Comparison of ENCODE assay signal across 1 cellular context in the genomic region with DNA sequence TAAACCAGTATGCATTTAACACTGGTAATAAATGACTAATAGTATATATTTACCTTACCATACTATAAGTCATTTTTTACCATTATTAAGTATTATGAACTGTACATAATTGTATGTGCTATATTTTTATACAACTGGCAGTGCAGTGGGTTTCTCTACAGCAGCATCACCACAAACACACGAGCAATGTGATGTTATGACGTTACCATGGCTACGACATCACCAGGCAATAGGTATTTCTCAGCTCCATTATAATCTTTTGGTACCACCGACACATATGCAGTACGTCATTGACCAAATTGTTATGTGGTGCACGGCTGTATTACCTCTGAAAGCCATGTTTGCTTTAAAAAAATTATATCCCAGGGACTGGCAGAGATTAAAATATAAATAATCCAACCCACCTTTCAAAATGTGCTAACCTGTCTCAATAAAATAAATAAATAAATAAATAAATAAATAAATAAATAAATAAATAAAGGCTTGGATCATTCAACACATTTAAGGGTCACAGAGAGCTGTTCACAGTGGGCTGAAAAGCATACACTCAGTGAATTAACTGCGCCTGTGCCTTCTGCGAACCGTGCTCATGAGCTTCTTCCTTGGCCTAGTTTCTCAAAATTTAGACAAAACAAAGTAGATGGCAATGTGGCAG.
TF ChIP-seq lines count a peak whose summit lies in the region.

No MANE protein-coding gene starts in this region.

TF ChIP-seq in HEK293, 187 proteins besides CTCF, POLR2A, EP300 and RAD21 (continued from another document and continues in another):
- TF ChIP-seq ZNF654 (tag by site-specific recombination; IDR thresholded peaks at IDR 0.05; ENCODE audit: low read depth) (no peak; the same call in none of the 2 replicates), ZNF426 (tag by site-specific recombination; IDR thresholded peaks at IDR 0.05) (peak; percentile 94), ZNF266 (tag by site-specific recombination; IDR thresholded peaks at IDR 0.05; ENCODE audit: low read depth) (peak; percentile 73; the same call in 1 of the 2 replicates), ZNF394 (tag by site-specific recombination; IDR thresholded peaks at IDR 0.05; ENCODE audit: borderline replicate concordance) (peak; percentile 93), ZNF501 (tag by site-specific recombination; IDR thresholded peaks at IDR 0.05) (peak; percentile 70), ZNF664 (tag by site-specific recombination; IDR thresholded peaks at IDR 0.05) (peak; percentile 75), ZNF223 (tag by site-specific recombination; IDR thresholded peaks at IDR 0.05) (0 out of 2 replicates have a peak, but pooled peaks have one; percentile 42), ZBTB21 (tag by site-specific recombination; IDR thresholded peaks at IDR 0.05) (0 out of 2 replicates have a peak, but pooled peaks have one; percentile 39), ZNF146 (tag by site-specific recombination; IDR thresholded peaks at IDR 0.05) (no peak), ZNF629 (tag by site-specific recombination; IDR thresholded peaks at IDR 0.05) (peak; percentile 60), MZF1 (tag by site-specific recombination; IDR thresholded peaks at IDR 0.05; ENCODE audit: borderline replicate concordance) (no peak), ZNF324 (tag by site-specific recombination; IDR thresholded peaks at IDR 0.05) (no peak), ZFP37 (tag by site-specific recombination; IDR thresholded peaks at IDR 0.05) (0 out of 2 replicates have a peak, but pooled peaks have one; percentile 57), ZNF529 (tag by site-specific recombination; IDR thresholded peaks at IDR 0.05; ENCODE audit: insufficient replicate concordance) (peak; percentile 77), ZNF791 (tag by site-specific recombination; IDR thresholded peaks at IDR 0.05) (0 out of 2 replicates have a peak, but pooled peaks have one; percentile 36), ZNF747 (tag by site-specific recombination; IDR thresholded peaks at IDR 0.05) (no peak), FEZF1 (tag by site-specific recombination; IDR thresholded peaks at IDR 0.05) (no peak), ZNF560 (tag by site-specific recombination; IDR thresholded peaks at IDR 0.05; ENCODE audit: borderline replicate concordance) (peak; percentile 90), ZNF510 (tag by site-specific recombination; IDR thresholded peaks at IDR 0.05; ENCODE audit: insufficient replicate concordance) (peak; percentile 81), ZBTB17 (tag by site-specific recombination; IDR thresholded peaks at IDR 0.05) (no peak), ZNF530 (tag by site-specific recombination; IDR thresholded peaks at IDR 0.05; ENCODE audit: low read depth) (peak; percentile 47; the same call in 1 of the 2 replicates), ZNF341 (tag by site-specific recombination; IDR thresholded peaks at IDR 0.05; ENCODE audit: low read depth) (peak; percentile 25; the same call in 1 of the 2 replicates), ZXDB (tag by site-specific recombination; IDR thresholded peaks at IDR 0.05) (peak; percentile 76), ZNF558 (tag by site-specific recombination; IDR thresholded peaks at IDR 0.05) (peak; percentile 82), ZNF140 (tag by site-specific recombination; IDR thresholded peaks at IDR 0.05) (peak; percentile 96), ZNF248 (tag by site-specific recombination; IDR thresholded peaks at IDR 0.05) (no peak), SP3 (tag by site-specific recombination; IDR thresholded peaks at IDR 0.05) (0 out of 2 replicates have a peak, but pooled peaks have one; percentile 27), ZNF623 (tag by site-specific recombination; IDR thresholded peaks at IDR 0.05) (peak; percentile 84), ZNF544 (tag by site-specific recombination; IDR thresholded peaks at IDR 0.05) (no peak), ZNF404 (tag by site-specific recombination; IDR thresholded peaks at IDR 0.05) (peak; percentile 84)
- TF ChIP-seq, protein P1, sequence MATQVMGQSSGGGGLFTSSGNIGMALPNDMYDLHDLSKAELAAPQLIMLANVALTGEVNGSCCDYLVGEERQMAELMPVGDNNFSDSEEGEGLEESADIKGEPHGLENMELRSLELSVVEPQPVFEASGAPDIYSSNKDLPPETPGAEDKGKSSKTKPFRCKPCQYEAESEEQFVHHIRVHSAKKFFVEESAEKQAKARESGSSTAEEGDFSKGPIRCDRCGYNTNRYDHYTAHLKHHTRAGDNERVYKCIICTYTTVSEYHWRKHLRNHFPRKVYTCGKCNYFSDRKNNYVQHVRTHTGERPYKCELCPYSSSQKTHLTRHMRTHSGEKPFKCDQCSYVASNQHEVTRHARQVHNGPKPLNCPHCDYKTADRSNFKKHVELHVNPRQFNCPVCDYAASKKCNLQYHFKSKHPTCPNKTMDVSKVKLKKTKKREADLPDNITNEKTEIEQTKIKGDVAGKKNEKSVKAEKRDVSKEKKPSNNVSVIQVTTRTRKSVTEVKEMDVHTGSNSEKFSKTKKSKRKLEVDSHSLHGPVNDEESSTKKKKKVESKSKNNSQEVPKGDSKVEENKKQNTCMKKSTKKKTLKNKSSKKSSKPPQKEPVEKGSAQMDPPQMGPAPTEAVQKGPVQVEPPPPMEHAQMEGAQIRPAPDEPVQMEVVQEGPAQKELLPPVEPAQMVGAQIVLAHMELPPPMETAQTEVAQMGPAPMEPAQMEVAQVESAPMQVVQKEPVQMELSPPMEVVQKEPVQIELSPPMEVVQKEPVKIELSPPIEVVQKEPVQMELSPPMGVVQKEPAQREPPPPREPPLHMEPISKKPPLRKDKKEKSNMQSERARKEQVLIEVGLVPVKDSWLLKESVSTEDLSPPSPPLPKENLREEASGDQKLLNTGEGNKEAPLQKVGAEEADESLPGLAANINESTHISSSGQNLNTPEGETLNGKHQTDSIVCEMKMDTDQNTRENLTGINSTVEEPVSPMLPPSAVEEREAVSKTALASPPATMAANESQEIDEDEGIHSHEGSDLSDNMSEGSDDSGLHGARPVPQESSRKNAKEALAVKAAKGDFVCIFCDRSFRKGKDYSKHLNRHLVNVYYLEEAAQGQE (tag by site-specific recombination; IDR thresholded peaks at IDR 0.05): peak; percentile 79
- TF ChIP-seq, protein P2, sequence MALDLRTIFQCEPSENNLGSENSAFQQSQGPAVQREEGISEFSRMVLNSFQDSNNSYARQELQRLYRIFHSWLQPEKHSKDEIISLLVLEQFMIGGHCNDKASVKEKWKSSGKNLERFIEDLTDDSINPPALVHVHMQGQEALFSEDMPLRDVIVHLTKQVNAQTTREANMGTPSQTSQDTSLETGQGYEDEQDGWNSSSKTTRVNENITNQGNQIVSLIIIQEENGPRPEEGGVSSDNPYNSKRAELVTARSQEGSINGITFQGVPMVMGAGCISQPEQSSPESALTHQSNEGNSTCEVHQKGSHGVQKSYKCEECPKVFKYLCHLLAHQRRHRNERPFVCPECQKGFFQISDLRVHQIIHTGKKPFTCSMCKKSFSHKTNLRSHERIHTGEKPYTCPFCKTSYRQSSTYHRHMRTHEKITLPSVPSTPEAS (tag by site-specific recombination; IDR thresholded peaks at IDR 0.05): no peak
- TF ChIP-seq, protein P3, sequence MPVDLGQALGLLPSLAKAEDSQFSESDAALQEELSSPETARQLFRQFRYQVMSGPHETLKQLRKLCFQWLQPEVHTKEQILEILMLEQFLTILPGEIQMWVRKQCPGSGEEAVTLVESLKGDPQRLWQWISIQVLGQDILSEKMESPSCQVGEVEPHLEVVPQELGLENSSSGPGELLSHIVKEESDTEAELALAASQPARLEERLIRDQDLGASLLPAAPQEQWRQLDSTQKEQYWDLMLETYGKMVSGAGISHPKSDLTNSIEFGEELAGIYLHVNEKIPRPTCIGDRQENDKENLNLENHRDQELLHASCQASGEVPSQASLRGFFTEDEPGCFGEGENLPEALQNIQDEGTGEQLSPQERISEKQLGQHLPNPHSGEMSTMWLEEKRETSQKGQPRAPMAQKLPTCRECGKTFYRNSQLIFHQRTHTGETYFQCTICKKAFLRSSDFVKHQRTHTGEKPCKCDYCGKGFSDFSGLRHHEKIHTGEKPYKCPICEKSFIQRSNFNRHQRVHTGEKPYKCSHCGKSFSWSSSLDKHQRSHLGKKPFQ (tag by site-specific recombination; IDR thresholded peaks at IDR 0.05): no peak
- TF ChIP-seq, protein P4, sequence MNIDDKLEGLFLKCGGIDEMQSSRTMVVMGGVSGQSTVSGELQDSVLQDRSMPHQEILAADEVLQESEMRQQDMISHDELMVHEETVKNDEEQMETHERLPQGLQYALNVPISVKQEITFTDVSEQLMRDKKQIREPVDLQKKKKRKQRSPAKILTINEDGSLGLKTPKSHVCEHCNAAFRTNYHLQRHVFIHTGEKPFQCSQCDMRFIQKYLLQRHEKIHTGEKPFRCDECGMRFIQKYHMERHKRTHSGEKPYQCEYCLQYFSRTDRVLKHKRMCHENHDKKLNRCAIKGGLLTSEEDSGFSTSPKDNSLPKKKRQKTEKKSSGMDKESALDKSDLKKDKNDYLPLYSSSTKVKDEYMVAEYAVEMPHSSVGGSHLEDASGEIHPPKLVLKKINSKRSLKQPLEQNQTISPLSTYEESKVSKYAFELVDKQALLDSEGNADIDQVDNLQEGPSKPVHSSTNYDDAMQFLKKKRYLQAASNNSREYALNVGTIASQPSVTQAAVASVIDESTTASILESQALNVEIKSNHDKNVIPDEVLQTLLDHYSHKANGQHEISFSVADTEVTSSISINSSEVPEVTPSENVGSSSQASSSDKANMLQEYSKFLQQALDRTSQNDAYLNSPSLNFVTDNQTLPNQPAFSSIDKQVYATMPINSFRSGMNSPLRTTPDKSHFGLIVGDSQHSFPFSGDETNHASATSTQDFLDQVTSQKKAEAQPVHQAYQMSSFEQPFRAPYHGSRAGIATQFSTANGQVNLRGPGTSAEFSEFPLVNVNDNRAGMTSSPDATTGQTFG (tag by site-specific recombination; IDR thresholded peaks at IDR 0.05; ENCODE audit: borderline replicate concordance): no peak
- TF ChIP-seq, protein P5, sequence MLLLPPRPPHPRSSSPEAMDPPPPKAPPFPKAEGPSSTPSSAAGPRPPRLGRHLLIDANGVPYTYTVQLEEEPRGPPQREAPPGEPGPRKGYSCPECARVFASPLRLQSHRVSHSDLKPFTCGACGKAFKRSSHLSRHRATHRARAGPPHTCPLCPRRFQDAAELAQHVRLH (tag by site-specific recombination; IDR thresholded peaks at IDR 0.05): peak; percentile 41; the same call in 1 of the 2 replicates
- TF ChIP-seq, protein P6, sequence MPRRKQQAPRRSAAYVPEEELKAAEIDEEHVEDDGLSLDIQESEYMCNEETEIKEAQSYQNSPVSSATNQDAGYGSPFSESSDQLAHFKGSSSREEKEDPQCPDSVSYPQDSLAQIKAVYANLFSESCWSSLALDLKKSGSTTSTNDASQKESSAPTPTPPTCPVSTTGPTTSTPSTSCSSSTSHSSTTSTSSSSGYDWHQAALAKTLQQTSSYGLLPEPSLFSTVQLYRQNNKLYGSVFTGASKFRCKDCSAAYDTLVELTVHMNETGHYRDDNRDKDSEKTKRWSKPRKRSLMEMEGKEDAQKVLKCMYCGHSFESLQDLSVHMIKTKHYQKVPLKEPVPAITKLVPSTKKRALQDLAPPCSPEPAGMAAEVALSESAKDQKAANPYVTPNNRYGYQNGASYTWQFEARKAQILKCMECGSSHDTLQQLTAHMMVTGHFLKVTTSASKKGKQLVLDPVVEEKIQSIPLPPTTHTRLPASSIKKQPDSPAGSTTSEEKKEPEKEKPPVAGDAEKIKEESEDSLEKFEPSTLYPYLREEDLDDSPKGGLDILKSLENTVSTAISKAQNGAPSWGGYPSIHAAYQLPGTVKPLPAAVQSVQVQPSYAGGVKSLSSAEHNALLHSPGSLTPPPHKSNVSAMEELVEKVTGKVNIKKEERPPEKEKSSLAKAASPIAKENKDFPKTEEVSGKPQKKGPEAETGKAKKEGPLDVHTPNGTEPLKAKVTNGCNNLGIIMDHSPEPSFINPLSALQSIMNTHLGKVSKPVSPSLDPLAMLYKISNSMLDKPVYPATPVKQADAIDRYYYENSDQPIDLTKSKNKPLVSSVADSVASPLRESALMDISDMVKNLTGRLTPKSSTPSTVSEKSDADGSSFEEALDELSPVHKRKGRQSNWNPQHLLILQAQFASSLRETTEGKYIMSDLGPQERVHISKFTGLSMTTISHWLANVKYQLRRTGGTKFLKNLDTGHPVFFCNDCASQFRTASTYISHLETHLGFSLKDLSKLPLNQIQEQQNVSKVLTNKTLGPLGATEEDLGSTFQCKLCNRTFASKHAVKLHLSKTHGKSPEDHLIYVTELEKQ (tag by site-specific recombination; IDR thresholded peaks at IDR 0.05; ENCODE audit: borderline replicate concordance): peak; percentile 35; the same call in 1 of the 2 replicates
- TF ChIP-seq, protein P7, sequence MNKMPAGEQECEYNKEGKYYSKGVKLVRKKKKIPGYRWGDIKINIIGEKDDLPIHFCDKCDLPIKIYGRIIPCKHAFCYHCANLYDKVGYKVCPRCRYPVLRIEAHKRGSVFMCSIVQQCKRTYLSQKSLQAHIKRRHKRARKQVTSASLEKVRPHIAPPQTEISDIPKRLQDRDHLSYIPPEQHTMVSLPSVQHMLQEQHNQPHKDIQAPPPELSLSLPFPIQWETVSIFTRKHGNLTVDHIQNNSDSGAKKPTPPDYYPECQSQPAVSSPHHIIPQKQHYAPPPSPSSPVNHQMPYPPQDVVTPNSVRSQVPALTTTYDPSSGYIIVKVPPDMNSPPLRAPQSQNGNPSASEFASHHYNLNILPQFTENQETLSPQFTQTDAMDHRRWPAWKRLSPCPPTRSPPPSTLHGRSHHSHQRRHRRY (tag by site-specific recombination; IDR thresholded peaks at IDR 0.05): no peak
- TF ChIP-seq, protein P8, sequence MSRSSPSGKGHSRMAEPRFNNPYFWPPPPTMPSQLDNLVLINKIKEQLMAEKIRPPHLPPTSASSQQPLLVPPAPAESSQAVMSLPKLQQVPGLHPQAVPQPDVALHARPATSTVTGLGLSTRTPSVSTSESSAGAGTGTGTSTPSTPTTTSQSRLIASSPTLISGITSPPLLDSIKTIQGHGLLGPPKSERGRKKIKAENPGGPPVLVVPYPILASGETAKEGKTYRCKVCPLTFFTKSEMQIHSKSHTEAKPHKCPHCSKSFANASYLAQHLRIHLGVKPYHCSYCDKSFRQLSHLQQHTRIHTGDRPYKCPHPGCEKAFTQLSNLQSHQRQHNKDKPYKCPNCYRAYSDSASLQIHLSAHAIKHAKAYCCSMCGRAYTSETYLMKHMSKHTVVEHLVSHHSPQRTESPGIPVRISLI (tag by site-specific recombination; IDR thresholded peaks at IDR 0.05): no peak
